In the genomic region with DNA sequence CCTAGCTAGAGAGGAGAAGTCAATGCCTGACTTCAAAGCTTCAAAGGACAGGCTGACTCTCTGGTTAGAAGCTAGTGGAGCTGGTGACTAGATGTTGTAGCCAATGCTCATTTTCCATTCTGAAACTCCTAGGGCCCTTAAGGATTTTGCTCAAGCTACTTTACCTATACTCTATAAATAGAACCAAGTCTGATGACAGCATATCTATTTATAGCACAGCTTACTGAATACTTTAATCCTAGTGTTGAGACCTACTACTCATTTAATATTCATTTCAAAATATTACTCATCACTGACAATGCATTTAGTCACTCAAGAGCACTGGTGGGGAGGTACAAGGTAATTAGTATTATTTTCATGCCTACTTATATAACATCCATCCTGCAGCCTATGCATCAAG, we compare ENCODE assay signal across 22 cellular contexts.
"Had no signal": no experiment of that assay in that cellular context is flagged by ENCODE, and none has a peak within 500 bp of the region (broad histone marks: within the 10 kb centered on the region; RNA-seq: fewer than 3 reads in every experiment).

No MANE protein-coding gene starts in this region.

- H3K9me3 Mint-ChIP-seq: central memory CD8-positive, alpha-beta T cell; T-helper 1 cell treated with Interleukin-12 subunit alpha and Interleukin-12 subunit beta and Interleukin-4 antibody, amounts not matched to agents 30 μg/mL and 1 μg/mL, for 36 hours had no signal

- H3K4me3 Mint-ChIP-seq: activated B cell treated with CpG ODN at 0.5 μM for 24 hours; activated naive CD8-positive, alpha-beta T cell treated with anti-CD3 and anti-CD28 coated beads, Interleukin-2, amount 10 ng/mL, durations not matched to agents 7 days and 5 days; activated T-helper 1 cell treated with anti-CD3 and anti-CD28 coated beads, Interleukin-12 subunit alpha, Interleukin-12 subunit beta, Interleukin-2, Interleukin-4 antibody, amounts not matched to agents 30 ng/mL and 10 ng/mL and 1 ng/mL, durations not matched to agents 14 hours and 24 hours and 36 hours; central memory CD8-positive, alpha-beta T cell; IgD-negative memory B cell; T-helper 1 cell treated with Interleukin-12 subunit alpha and Interleukin-12 subunit beta and Interleukin-4 antibody, amounts not matched to agents 30 μg/mL and 1 μg/mL, for 36 hours had no signal

- H3K27ac Mint-ChIP-seq: activated B cell treated with CpG ODN at 0.5 μM for 24 hours; activated naive CD8-positive, alpha-beta T cell treated with anti-CD3 and anti-CD28 coated beads, Interleukin-2, amount 10 ng/mL, durations not matched to agents 7 days and 5 days; activated T-helper 1 cell treated with anti-CD3 and anti-CD28 coated beads, Interleukin-12 subunit alpha, Interleukin-12 subunit beta, Interleukin-2, Interleukin-4 antibody, amounts not matched to agents 30 ng/mL and 10 ng/mL and 1 ng/mL, durations not matched to agents 14 hours and 24 hours and 36 hours; IgD-negative memory B cell; T-helper 1 cell treated with Interleukin-12 subunit alpha and Interleukin-12 subunit beta and Interleukin-4 antibody, amounts not matched to agents 30 μg/mL and 1 μg/mL, for 36 hours had no signal

- ATAC-seq: PC-3 had no signal

- H3K36me3 Mint-ChIP-seq: activated naive CD8-positive, alpha-beta T cell treated with anti-CD3 and anti-CD28 coated beads, Interleukin-2, amount 10 ng/mL, durations not matched to agents 7 days and 5 days; IgD-negative memory B cell had no signal

- H3K4me1 Mint-ChIP-seq: activated B cell treated with CpG ODN at 0.5 μM for 24 hours; activated naive CD8-positive, alpha-beta T cell treated with anti-CD3 and anti-CD28 coated beads, Interleukin-2, amount 10 ng/mL, durations not matched to agents 7 days and 5 days; central memory CD8-positive, alpha-beta T cell; IgD-negative memory B cell had no signal

- H3K27ac ChIP-seq: breast epithelium had no signal

- DNase-seq: activated B cell treated with CpG ODN at 0.5 μM for 24 hours; activated CD4-positive, alpha-beta T cell treated with anti-CD3 and anti-CD28 coated beads for 4 hours; activated CD4-positive, alpha-beta T cell treated with anti-CD3 and anti-CD28 coated beads, Interleukin-2, amount 50 U/mL, for 4 hours; activated CD8-positive, alpha-beta memory T cell treated with anti-CD3 and anti-CD28 coated beads for 24 hours; activated effector memory CD4-positive, alpha-beta T cell treated with anti-CD3 and anti-CD28 coated beads, Interleukin-2, amount 50 U/mL, for 16 hours; activated naive CD4-positive, alpha-beta T cell treated with Interleukin-2 at 50 U/mL for 16 hours; activated naive CD8-positive, alpha-beta T cell treated with anti-CD3 and anti-CD28 coated beads, Interleukin-2, amount 10 ng/mL, durations not matched to agents 7 days and 5 days; aorta; MG63; MV-4-11; NCI-H1092 treated with DMSO at 0.1 percent for 48 hours; NCI-H1417 treated with DMSO at 0.1 percent for 48 hours; NCI-H1694; NCI-H2029; NCI-H510A treated with DMSO at 0.1 percent for 48 hours; PC-3; SHP77 treated with DMSO at 0.1 percent for 48 hours had no signal
